In the genomic region with DNA sequence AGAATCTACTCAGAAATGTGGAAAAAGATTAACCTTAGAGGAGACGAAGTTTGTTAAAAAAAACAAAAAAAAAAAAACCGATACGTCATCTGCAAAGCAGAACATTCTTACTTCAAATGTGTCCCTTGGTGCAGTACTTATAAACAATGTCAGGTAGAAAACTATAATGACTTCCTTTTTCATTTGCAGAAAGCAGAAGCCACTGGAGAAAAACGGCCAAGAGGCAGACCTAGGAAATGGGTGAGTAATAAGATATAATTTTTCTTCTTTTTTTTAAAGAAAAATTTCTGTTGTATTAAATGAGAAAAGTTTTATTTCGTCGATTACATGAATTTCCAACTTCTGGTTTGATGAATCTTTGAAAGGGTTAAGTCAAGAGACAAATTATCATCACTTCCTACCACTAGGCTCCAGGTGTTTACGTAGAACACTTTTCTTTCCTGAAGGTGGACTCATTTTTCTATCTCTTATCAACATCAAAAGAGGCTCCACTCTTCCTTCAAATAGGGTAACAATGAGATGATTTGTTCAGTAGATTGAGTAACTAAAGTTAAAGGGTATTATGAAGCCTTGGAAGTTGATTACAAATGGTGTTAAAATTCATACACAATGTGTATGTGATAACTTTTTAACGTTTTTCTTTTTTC, we compare ENCODE assay signal across 1 cellular context.
A peak's percentile ranks its signal among the peaks of the same experiment; 100 is the strongest.
TF ChIP-seq lines count a peak whose summit lies in the region.

No MANE protein-coding gene starts in this region.

TF ChIP-seq in HepG2, 621 proteins besides CTCF, POLR2A, EP300 and RAD21 (continued from another document):
- TF ChIP-seq, protein P1, sequence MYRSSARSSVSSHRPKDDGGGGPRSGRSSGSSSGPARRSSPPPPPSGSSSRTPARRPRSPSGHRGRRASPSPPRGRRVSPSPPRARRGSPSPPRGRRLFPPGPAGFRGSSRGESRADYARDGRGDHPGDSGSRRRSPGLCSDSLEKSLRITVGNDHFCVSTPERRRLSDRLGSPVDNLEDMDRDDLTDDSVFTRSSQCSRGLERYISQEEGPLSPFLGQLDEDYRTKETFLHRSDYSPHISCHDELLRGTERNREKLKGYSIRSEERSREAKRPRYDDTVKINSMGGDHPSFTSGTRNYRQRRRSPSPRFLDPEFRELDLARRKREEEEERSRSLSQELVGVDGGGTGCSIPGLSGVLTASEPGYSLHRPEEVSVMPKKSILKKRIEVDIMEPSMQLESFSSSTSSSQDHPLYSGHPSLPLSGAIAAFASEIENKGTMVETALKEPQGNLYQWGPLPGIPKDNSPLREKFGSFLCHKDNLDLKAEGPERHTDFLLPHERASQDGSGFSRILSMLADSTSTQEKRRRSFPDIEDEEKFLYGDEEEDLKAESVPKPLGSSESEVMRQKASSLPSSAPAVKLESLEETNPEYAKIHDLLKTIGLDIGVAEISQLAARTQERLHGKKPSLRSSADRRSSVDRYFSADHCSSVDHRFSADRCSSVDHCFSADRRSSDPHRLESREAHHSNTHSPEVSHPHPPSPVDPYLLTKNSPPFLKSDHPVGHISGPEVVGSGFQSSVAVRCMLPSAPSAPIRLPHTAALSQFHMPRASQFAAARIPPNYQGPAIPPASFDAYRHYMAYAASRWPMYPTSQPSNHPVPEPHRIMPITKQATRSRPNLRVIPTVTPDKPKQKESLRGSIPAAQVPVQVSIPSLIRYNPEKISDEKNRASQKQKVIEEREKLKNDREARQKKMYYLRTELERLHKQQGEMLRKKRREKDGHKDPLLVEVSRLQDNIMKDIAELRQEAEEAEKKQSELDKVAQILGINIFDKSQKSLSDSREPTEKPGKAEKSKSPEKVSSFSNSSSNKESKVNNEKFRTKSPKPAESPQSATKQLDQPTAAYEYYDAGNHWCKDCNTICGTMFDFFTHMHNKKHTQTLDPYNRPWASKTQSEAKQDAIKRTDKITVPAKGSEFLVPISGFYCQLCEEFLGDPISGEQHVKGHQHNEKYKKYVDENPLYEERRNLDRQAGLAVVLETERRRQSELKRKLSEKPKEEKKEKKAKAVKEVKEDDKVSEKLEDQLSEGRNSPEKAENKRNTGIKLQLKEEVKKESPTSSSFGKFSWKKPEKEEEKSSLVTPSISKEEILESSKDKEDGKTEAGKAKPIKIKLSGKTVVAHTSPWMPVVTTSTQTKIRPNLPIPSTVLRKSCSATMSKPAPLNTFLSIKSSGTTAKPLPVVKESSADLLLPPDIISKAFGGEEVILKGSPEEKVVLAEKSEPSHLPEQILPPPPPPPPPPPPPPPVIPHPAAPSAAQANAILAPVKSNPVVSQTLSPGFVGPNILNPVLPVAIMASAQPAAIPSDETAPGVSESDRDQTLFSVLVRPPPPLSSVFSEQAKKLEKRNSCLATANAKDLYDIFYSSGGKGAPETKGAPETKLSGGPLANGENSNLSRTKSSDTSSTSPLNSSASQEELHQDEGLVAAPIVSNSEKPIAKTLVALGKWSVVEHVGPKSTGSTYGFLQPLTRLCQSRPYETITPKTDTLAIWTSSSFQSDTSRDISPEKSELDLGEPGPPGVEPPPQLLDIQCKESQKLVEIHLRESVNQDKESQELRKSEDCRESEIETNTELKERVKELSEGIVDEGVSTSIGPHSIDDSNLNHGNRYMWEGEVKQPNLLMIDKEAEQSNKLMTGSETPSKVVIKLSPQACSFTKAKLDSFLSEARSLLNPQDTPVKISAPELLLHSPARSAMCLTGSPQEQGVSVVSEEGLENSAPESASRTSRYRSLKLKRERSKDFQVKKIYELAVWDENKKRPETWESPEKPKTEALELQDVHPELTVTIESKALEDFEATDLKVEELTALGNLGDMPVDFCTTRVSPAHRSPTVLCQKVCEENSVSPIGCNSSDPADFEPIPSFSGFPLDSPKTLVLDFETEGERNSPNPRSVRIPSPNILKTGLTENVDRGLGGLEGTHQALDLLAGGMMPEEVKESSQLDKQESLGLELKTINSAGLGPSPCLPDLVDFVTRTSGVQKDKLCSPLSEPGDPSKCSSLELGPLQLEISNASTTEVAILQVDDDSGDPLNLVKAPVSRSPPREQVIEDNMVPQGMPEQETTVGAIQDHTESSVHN (CRISPR knock-in tag; IDR thresholded peaks at IDR 0.05): no peak
- TF ChIP-seq ZNF557 (CRISPR knock-in tag; IDR thresholded peaks at IDR 0.05) (no peak), ZNF543 (CRISPR knock-in tag; IDR thresholded peaks at IDR 0.05) (no peak), ZNF792 (CRISPR knock-in tag; IDR thresholded peaks at IDR 0.05) (0 out of 2 replicates have a peak, but pooled peaks have one; percentile 23), ZNF276 (CRISPR knock-in tag; IDR thresholded peaks at IDR 0.05; ENCODE audit: low read depth) (no peak), ZNF263 (CRISPR knock-in tag; IDR thresholded peaks at IDR 0.05) (no peak), HMG20B (CRISPR knock-in tag; conservative IDR thresholded peaks at IDR 0.05) (no peak), HNF4A (CRISPR knock-in tag; IDR thresholded peaks at IDR 0.05) (no peak), ATF7-NPFF (CRISPR knock-in tag; IDR thresholded peaks at IDR 0.05; ENCODE audit: low read depth) (no peak), PITX1 (CRISPR knock-in tag; IDR thresholded peaks at IDR 0.05) (no peak), DPF2 (CRISPR knock-in tag; IDR thresholded peaks at IDR 0.05; ENCODE audit: borderline replicate concordance, low read depth) (peak; percentile 46; the same call in 1 of the 2 replicates), TEAD3 (CRISPR knock-in tag; optimal IDR thresholded peaks at IDR 0.05; ENCODE audit: borderline replicate concordance) (no peak), ZNF737 (CRISPR knock-in tag; IDR thresholded peaks at IDR 0.05; ENCODE audit: borderline replicate concordance) (no peak), SMAD3 (CRISPR knock-in tag; IDR thresholded peaks at IDR 0.05) (0 out of 2 replicates have a peak, but pooled peaks have one; percentile 4), GATA4 (IDR thresholded peaks at IDR 0.05; ENCODE audit: borderline replicate concordance, low read depth) (peak; percentile 94), CHD2 (IDR thresholded peaks at IDR 0.05; ENCODE audit: low read depth, low read length) (no peak), ZNF615 (CRISPR knock-in tag; IDR thresholded peaks at IDR 0.05; ENCODE audit: borderline replicate concordance) (no peak), TAF1 (CRISPR knock-in tag; IDR thresholded peaks at IDR 0.05) (no peak), TBX3 (IDR thresholded peaks at IDR 0.05; ENCODE audit: borderline replicate concordance) (peak; percentile 23; the same call in 1 of the 2 replicates), SNAPC2 (CRISPR knock-in tag; IDR thresholded peaks at IDR 0.05) (0 out of 2 replicates have a peak, but pooled peaks have one; percentile 44), SKI (IDR thresholded peaks at IDR 0.05; ENCODE audit: partially characterized antibody) (no peak), POGZ (CRISPR knock-in tag; IDR thresholded peaks at IDR 0.05) (no peak), ZNF552 (CRISPR knock-in tag; IDR thresholded peaks at IDR 0.05; ENCODE audit: borderline replicate concordance) (no peak), ZNF879 (CRISPR knock-in tag; IDR thresholded peaks at IDR 0.05) (no peak), MIXL1 (CRISPR knock-in tag; IDR thresholded peaks at IDR 0.05) (no peak), ZFP90 (CRISPR knock-in tag; IDR thresholded peaks at IDR 0.05; ENCODE audit: borderline replicate concordance) (no peak), ZBTB21 (CRISPR knock-in tag; IDR thresholded peaks at IDR 0.05) (peak; percentile 78; the same call in 1 of the 2 replicates), SRSF4 (IDR thresholded peaks at IDR 0.05; ENCODE audit: low read depth, low read length, poor library complexity, severe bottlenecking) (no peak), EHMT2 (IDR thresholded peaks at IDR 0.05; ENCODE audit: borderline replicate concordance, low read depth, low read length) (peak; percentile 13; the same call in 1 of the 2 replicates), HCFC1 (IDR thresholded peaks at IDR 0.05; ENCODE audit: low read depth, low read length) (no peak), ZNF569 (CRISPR knock-in tag; IDR thresholded peaks at IDR 0.05; ENCODE audit: borderline replicate concordance) (no peak), KDM4B (CRISPR knock-in tag; IDR thresholded peaks at IDR 0.05) (no peak), KDM5B (CRISPR knock-in tag; IDR thresholded peaks at IDR 0.05; ENCODE audit: borderline replicate concordance) (no peak), ZNF138 (CRISPR knock-in tag; IDR thresholded peaks at IDR 0.05; ENCODE audit: low read depth) (no peak), ZNF3 (CRISPR knock-in tag; IDR thresholded peaks at IDR 0.05) (no peak), NR0B2 (CRISPR knock-in tag; IDR thresholded peaks at IDR 0.05) (no peak)
- TF ChIP-seq, protein P2, sequence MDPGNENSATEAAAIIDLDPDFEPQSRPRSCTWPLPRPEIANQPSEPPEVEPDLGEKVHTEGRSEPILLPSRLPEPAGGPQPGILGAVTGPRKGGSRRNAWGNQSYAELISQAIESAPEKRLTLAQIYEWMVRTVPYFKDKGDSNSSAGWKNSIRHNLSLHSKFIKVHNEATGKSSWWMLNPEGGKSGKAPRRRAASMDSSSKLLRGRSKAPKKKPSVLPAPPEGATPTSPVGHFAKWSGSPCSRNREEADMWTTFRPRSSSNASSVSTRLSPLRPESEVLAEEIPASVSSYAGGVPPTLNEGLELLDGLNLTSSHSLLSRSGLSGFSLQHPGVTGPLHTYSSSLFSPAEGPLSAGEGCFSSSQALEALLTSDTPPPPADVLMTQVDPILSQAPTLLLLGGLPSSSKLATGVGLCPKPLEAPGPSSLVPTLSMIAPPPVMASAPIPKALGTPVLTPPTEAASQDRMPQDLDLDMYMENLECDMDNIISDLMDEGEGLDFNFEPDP (CRISPR knock-in tag; conservative IDR thresholded peaks at IDR 0.05): no peak
- TF ChIP-seq, protein P3, sequence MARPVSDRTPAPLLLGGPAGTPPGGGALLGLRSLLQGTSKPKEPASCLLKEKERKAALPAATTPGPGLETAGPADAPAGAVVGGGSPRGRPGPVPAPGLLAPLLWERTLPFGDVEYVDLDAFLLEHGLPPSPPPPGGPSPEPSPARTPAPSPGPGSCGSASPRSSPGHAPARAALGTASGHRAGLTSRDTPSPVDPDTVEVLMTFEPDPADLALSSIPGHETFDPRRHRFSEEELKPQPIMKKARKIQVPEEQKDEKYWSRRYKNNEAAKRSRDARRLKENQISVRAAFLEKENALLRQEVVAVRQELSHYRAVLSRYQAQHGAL (CRISPR knock-in tag; IDR thresholded peaks at IDR 0.05; ENCODE audit: not compliant biosample characterization): no peak
- TF ChIP-seq, protein P4, sequence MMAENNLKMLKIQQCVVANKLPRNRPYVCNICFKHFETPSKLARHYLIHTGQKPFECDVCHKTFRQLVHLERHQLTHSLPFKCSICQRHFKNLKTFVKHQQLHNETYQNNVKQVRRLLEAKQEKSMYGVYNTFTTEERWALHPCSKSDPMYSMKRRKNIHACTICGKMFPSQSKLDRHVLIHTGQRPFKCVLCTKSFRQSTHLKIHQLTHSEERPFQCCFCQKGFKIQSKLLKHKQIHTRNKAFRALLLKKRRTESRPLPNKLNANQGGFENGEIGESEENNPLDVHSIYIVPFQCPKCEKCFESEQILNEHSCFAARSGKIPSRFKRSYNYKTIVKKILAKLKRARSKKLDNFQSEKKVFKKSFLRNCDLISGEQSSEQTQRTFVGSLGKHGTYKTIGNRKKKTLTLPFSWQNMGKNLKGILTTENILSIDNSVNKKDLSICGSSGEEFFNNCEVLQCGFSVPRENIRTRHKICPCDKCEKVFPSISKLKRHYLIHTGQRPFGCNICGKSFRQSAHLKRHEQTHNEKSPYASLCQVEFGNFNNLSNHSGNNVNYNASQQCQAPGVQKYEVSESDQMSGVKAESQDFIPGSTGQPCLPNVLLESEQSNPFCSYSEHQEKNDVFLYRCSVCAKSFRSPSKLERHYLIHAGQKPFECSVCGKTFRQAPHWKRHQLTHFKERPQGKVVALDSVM (CRISPR knock-in tag; IDR thresholded peaks at IDR 0.05): no peak
- TF ChIP-seq, protein P5, sequence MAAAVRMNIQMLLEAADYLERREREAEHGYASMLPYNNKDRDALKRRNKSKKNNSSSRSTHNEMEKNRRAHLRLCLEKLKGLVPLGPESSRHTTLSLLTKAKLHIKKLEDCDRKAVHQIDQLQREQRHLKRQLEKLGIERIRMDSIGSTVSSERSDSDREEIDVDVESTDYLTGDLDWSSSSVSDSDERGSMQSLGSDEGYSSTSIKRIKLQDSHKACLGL (CRISPR knock-in tag; IDR thresholded peaks at IDR 0.05): no peak
- TF ChIP-seq, protein P6, sequence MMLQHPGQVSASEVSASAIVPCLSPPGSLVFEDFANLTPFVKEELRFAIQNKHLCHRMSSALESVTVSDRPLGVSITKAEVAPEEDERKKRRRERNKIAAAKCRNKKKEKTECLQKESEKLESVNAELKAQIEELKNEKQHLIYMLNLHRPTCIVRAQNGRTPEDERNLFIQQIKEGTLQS (CRISPR knock-in tag; IDR thresholded peaks at IDR 0.05): no peak
- TF ChIP-seq, protein P7, sequence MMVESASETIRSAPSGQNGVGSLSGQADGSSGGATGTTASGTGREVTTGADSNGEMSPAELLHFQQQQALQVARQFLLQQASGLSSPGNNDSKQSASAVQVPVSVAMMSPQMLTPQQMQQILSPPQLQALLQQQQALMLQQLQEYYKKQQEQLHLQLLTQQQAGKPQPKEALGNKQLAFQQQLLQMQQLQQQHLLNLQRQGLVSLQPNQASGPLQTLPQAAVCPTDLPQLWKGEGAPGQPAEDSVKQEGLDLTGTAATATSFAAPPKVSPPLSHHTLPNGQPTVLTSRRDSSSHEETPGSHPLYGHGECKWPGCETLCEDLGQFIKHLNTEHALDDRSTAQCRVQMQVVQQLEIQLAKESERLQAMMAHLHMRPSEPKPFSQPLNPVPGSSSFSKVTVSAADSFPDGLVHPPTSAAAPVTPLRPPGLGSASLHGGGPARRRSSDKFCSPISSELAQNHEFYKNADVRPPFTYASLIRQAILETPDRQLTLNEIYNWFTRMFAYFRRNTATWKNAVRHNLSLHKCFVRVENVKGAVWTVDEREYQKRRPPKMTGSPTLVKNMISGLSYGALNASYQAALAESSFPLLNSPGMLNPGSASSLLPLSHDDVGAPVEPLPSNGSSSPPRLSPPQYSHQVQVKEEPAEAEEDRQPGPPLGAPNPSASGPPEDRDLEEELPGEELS (CRISPR knock-in tag; IDR thresholded peaks at IDR 0.05): peak; percentile 47; the same call in 1 of the 2 replicates
